35 cellular contexts compared by ENCODE assay signal in genomic region chr14:104502060-104502459, GRCh38.
DNase-seq lines count a peak whose midpoint lies in the region; TF ChIP-seq lines count a peak whose summit lies in the region.
"Had no signal": no experiment of that assay in that cellular context is flagged by ENCODE, and none has a peak within 500 bp of the region (broad histone marks: within the 10 kb centered on the region; RNA-seq: fewer than 3 reads in every experiment).

No MANE protein-coding gene starts in this region.

- peaks cover 4% of the 10 kb centered on the region for H3K27me3 Mint-ChIP-seq in activated naive CD8-positive, alpha-beta T cell treated with anti-CD3 and anti-CD28 coated beads for 36 hours

- H3K27ac ChIP-seq in HEK293 (ENCODE audit: extremely low read depth, low read depth, low read length) (no peak overlapping the region), osteoblast (ENCODE audit: low read depth, low read length) (no peak overlapping the region), mesendoderm (ENCODE audit: low read depth, low read length) (no peak overlapping the region)
- H3K27ac ChIP-seq: 22Rv1; A549; BLaER1; BLaER1 treated with 17β-estradiol and CSF1 and Interleukin-3, amounts not matched to agents 10 nM and 100 nM; C4-2B had no signal

- H3K56ac ChIP-seq in mesendoderm (ENCODE audit: low read length) = no peak overlapping the region

- H3K4me2 ChIP-seq in osteoblast (ENCODE audit: insufficient read depth, low read length) = no peak overlapping the region
- H3K4me2 ChIP-seq in mesendoderm (ENCODE audit: low read length) = no peak overlapping the region
- H3K4me2 ChIP-seq: A549; BLaER1; BLaER1 treated with 17β-estradiol and CSF1 and Interleukin-3, amounts not matched to agents 10 nM and 100 nM had no signal

- no peaks in the 10 kb centered on the region for H3K4me1 Mint-ChIP-seq in activated naive CD8-positive, alpha-beta T cell treated with anti-CD3 and anti-CD28 coated beads for 36 hours
- H3K4me1 Mint-ChIP-seq: B cell; CD14-positive monocyte; CD4-positive, alpha-beta memory T cell; CD4-positive, CD25-positive, alpha-beta regulatory T cell; CD8-positive, alpha-beta memory T cell had no signal

- no peaks in the 10 kb centered on the region for H3K36me3 ChIP-seq in HEK293 (ENCODE audit: control insufficient read depth in 2 of 2, insufficient read depth in 1 of 2, low read length in 2 of 2)
- H3K36me3 ChIP-seq in osteoblast (ENCODE audit: insufficient read depth, low read length) = no peaks in the 10 kb centered on the region
- no peaks in the 10 kb centered on the region for H3K36me3 ChIP-seq in mesendoderm (ENCODE audit: control insufficient read depth, insufficient read depth, low read length)
- H3K36me3 ChIP-seq: BE2C; BLaER1; BLaER1 treated with 17β-estradiol and CSF1 and Interleukin-3, amounts not matched to agents 10 nM and 100 nM had no signal

- no peak overlapping the region for H2BK15ac ChIP-seq in mesendoderm (replicated peaks; ENCODE audit: low read depth)

- CTCF ChIA-PET in GM10248 (lab: Yijun Ruan, JAX) = no interaction called here
- CTCF ChIA-PET in HEK293 (lab: Yijun Ruan, JAX) = no interaction called here

- H3K27me3 ChIP-seq in osteoblast (ENCODE audit: insufficient read depth, low read length) (peaks cover 3% of the 10 kb centered on the region), mesendoderm (ENCODE audit: insufficient read depth, low read length, poor library complexity) (no peaks in the 10 kb centered on the region)
- H3K27me3 ChIP-seq: BE2C; BLaER1; BLaER1 treated with 17β-estradiol and CSF1 and Interleukin-3, amounts not matched to agents 10 nM and 100 nM had no signal

- in situ Hi-C loops in GM13977 (cut with MboI; ENCODE audit: low pct_unique_long_range_greater_than_20kb, low sequenced_read_pairs, unreplicated experiment) = no loop called here

- H3K9me3 Mint-ChIP-seq in activated naive CD8-positive, alpha-beta T cell treated with anti-CD3 and anti-CD28 coated beads for 36 hours = peaks cover 8% of the 10 kb centered on the region

- H2AFZ ChIP-seq in osteoblast (ENCODE audit: low read length) = no peak overlapping the region

- H3K79me1 ChIP-seq in mesendoderm (ENCODE audit: low read length) = no peaks in the 10 kb centered on the region

- H2BK120ac ChIP-seq in mesendoderm (ENCODE audit: low read depth, low read length) = no peak overlapping the region

- H4K5ac ChIP-seq in mesendoderm (ENCODE audit: low read length) = no peak overlapping the region

- H3K4me3 ChIP-seq in HEK293 (ENCODE audit: low read depth, low read length) = no peak overlapping the region
- H3K4me3 ChIP-seq in osteoblast (ENCODE audit: insufficient read depth, low read length) = no peak overlapping the region
- H3K4me3 ChIP-seq in mesendoderm (ENCODE audit: low read length) = no peak overlapping the region
- H3K4me3 ChIP-seq: A549; BLaER1; BLaER1 treated with 17β-estradiol and CSF1 and Interleukin-3, amounts not matched to agents 10 nM and 100 nM had no signal

- no CpG with 5 or more reads among the region's 1 CpG for WGBS in mesendoderm (ENCODE audit: extremely low coverage, insufficient coverage, low lambda C conversion rate)

- H3K4ac ChIP-seq in mesendoderm (ENCODE audit: low read depth, low read length) = no peak overlapping the region

- POLR2A ChIA-PET in GM10248 (lab: Yijun Ruan, JAX) (no interaction called here), HEK293 (lab: Yijun Ruan, JAX) (no interaction called here)

- H3K4me1 ChIP-seq in HEK293 (ENCODE audit: control insufficient read depth, insufficient read depth, low read length) = no peaks in the 10 kb centered on the region
- no peaks in the 10 kb centered on the region for H3K4me1 ChIP-seq in osteoblast (ENCODE audit: insufficient read depth, low read length)
- no peaks in the 10 kb centered on the region for H3K4me1 ChIP-seq in mesendoderm (ENCODE audit: control insufficient read depth, low read depth, low read length)
- H3K4me1 ChIP-seq: A549, BE2C, Caco-2 had no signal

- H3K27ac Mint-ChIP-seq in activated naive CD8-positive, alpha-beta T cell treated with anti-CD3 and anti-CD28 coated beads for 36 hours = no peak overlapping the region
- H3K27ac Mint-ChIP-seq: B cell; CD14-positive monocyte; CD4-positive, alpha-beta memory T cell; CD4-positive, alpha-beta T cell; CD4-positive, CD25-positive, alpha-beta regulatory T cell; CD8-positive, alpha-beta memory T cell; CD8-positive, alpha-beta T cell had no signal

- H3K18ac ChIP-seq in mesendoderm (ENCODE audit: low read length) = no peak overlapping the region

- H3K4me3 Mint-ChIP-seq in activated naive CD8-positive, alpha-beta T cell treated with anti-CD3 and anti-CD28 coated beads for 36 hours = no peak overlapping the region
- H3K4me3 Mint-ChIP-seq: B cell; CD14-positive monocyte; CD4-positive, alpha-beta memory T cell; CD4-positive, alpha-beta T cell; CD4-positive, CD25-positive, alpha-beta regulatory T cell; CD8-positive, alpha-beta memory T cell; CD8-positive, alpha-beta T cell had no signal

- H4K20me1 ChIP-seq in osteoblast (ENCODE audit: insufficient read depth, low read length) = no peaks in the 10 kb centered on the region
- H4K20me1 ChIP-seq: BLaER1; BLaER1 treated with 17β-estradiol and CSF1 and Interleukin-3, amounts not matched to agents 10 nM and 100 nM had no signal

- H3K23ac ChIP-seq in mesendoderm (ENCODE audit: low read length) = no peak overlapping the region

- no peaks in the 10 kb centered on the region for H3K36me3 Mint-ChIP-seq in activated naive CD8-positive, alpha-beta T cell treated with anti-CD3 and anti-CD28 coated beads for 36 hours
- H3K36me3 Mint-ChIP-seq: CD14-positive monocyte; CD4-positive, CD25-positive, alpha-beta regulatory T cell; CD8-positive, alpha-beta T cell had no signal

- H3K79me2 ChIP-seq in osteoblast (ENCODE audit: insufficient read depth, low read length) (no peaks in the 10 kb centered on the region), mesendoderm (ENCODE audit: control insufficient read depth, insufficient read depth, low read length) (no peaks in the 10 kb centered on the region)

- H3K9me3 ChIP-seq in HEK293 (ENCODE audit: control insufficient read depth, insufficient read depth, low read depth, low read length) (no peaks in the 10 kb centered on the region), osteoblast (ENCODE audit: low read depth, low read length) (no peaks in the 10 kb centered on the region)
- H3K9me3 ChIP-seq: Caco-2 had no signal

- TF ChIP-seq CTCF in GM10248 (IDR thresholded peaks at IDR 0.05; ENCODE audit: control extremely low read depth, extremely low read depth, low read depth, missing control alignments) (no peak), GM13977 (IDR thresholded peaks at IDR 0.05; ENCODE audit: extremely low read depth, insufficient read depth, missing control alignments) (no peak), HEK293 (tag by site-specific recombination; IDR thresholded peaks at IDR 0.05) (no peak), osteoblast (IDR thresholded peaks at IDR 0.05; ENCODE audit: extremely low read depth, low read depth, low read length) (no peak)

- DNase-seq in GM10248 (ENCODE audit: extremely low spot score) (peak; percentile 1), GM13977 (ENCODE audit: low spot score) (peak; percentile 5), osteoblast (ENCODE audit: insufficient read length, low spot score, missing footprints) (peak; percentile 43), mesendoderm (no peak), inferior parietal cortex (ENCODE audit: extremely low spot score) (no peak)
- DNase-seq in activated CD4-positive, alpha-beta T cell treated with anti-CD3 and anti-CD28 coated beads, Interleukin-2, amount 50 U/mL, for 48 hours = no peak
- no peak for DNase-seq in activated naive CD8-positive, alpha-beta T cell treated with anti-CD3 and anti-CD28 coated beads for 36 hours
- DNase-seq: 8988T; ACHN; AML-193; BE2C; C1 segment of cervical spinal cord; Caco-2; Calu3; CD4-positive, alpha-beta memory T cell; CD4-positive, alpha-beta T cell; CD4-positive, CD25-positive, alpha-beta regulatory T cell; CD8-positive, alpha-beta memory T cell; CD8-positive, alpha-beta T cell; COR-L47; DMS 273 treated with DMSO at 0.1 percent for 48 hours; DMS153; DMS53; DMS79; DMS79 treated with DMSO at 0.1 percent for 48 hours; DND-41; EL had no signal

- H3K9ac ChIP-seq in mesendoderm (ENCODE audit: low read length) = no peak overlapping the region
- H3K9ac ChIP-seq: BLaER1; BLaER1 treated with 17β-estradiol and CSF1 and Interleukin-3, amounts not matched to agents 10 nM and 100 nM had no signal

- H4K8ac ChIP-seq in mesendoderm (ENCODE audit: low read depth, low read length) = no peak overlapping the region

- no peak overlapping the region for H2AK5ac ChIP-seq in mesendoderm (ENCODE audit: low read length)

- H2BK5ac ChIP-seq in mesendoderm (ENCODE audit: low read length) = no peak overlapping the region

TF ChIP-seq in HEK293, 187 proteins besides CTCF, POLR2A, EP300 and RAD21 (continues in another document):
- TF ChIP-seq, protein P1, sequence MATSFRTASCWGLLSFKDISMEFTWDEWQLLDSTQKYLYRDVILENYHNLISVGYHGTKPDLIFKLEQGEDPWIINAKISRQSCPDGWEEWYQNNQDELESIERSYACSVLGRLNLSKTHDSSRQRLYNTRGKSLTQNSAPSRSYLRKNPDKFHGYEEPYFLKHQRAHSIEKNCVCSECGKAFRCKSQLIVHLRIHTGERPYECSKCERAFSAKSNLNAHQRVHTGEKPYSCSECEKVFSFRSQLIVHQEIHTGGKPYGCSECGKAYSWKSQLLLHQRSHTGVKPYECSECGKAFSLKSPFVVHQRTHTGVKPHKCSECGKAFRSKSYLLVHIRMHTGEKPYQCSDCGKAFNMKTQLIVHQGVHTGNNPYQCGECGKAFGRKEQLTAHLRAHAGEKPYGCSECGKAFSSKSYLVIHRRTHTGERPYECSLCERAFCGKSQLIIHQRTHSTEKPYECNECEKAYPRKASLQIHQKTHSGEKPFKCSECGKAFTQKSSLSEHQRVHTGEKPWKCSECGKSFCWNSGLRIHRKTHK (tag by site-specific recombination; IDR thresholded peaks at IDR 0.05) = peak; percentile 100
- TF ChIP-seq ZNF843 (tag by site-specific recombination; IDR thresholded peaks at IDR 0.05) = no peak
- TF ChIP-seq ZNF155 (tag by site-specific recombination; IDR thresholded peaks at IDR 0.05) = no peak
- TF ChIP-seq SETDB1 (IDR thresholded peaks at IDR 0.05; ENCODE audit: insufficient read length, low read length) = peak; percentile 78
- no peak for TF ChIP-seq ZBTB44 (tag by site-specific recombination; IDR thresholded peaks at IDR 0.05)

Comparison
In these comparisons a context has a peak if more than half of its experiments do, and no peak if none do; other contexts are left out.
1. DNase-seq: peak in GM10248 (single experiment), GM13977 (single experiment) and osteoblast (single experiment); none in mesendoderm (single experiment), inferior parietal cortex (single experiment), activated CD4-positive, alpha-beta T cell treated with anti-CD3 and anti-CD28 coated beads, Interleukin-2, amount 50 U/mL, for 48 hours (0 of 2) and activated naive CD8-positive, alpha-beta T cell treated with anti-CD3 and anti-CD28 coated beads for 36 hours (single experiment).